8 cellular contexts compared by ENCODE assay signal in the genomic region with DNA sequence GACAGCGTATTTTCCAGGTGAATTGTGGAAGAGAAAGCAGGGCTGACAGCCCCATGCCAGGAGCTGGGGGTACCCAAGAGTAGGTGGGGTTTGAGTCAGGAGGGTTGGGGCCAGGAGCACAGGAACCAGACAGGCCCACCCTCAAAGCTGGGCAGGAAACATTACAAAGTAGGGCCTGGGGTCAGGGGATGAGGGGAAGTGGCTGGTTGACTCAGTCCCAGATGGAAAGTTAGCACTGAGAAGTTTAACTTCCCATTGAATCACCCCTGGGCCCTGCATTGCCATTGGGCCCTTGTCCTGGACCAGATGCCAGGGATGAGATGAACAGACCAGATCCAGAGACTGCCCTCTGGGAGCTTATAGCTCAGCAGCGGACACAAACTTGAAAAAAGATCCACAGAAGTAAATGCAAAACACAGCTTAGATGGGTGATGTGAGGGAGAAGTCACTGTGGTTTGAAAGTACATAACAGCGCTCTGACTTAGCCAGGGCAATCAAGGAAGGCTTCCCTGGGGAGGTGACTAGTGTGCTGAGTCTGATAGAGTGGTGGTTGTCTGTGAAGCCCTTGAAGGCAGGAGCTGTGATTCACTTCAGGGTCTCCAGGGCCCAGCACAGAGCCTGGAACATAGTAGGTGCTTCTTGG. TPM values are rescaled to one million over a fixed set of nuclear protein-coding genes. Genes with fewer than 3 reads are reported as not detected.
DNase-seq lines count a peak whose midpoint lies in the region; ATAC-seq and TF ChIP-seq lines count a peak whose summit lies in the region.

No MANE protein-coding gene starts in this region.

- TF ChIP-seq POLR2A in right lobe of liver (IDR thresholded peaks at IDR 0.05), result no peak

- H3K27me3 ChIP-seq in right lobe of liver, result no peaks in the 10 kb centered on the region
- H3K27me3 ChIP-seq in upper lobe of right lung, result no peaks in the 10 kb centered on the region

- 89% methylated on average over 3 of the region's 3 CpGs for WGBS in right lobe of liver (ENCODE audit: insufficient coverage, low coverage, low lambda C conversion rate, missing lambda C conversion rate)

- peak overlapping the region; percentile 15 for H3K4me3 Mint-ChIP-seq in activated naive CD4-positive, alpha-beta T cell treated with anti-CD3 and anti-CD28 coated beads for 36 hours
- peak overlapping the region; percentile 83 for H3K4me3 Mint-ChIP-seq in activated naive CD8-positive, alpha-beta T cell treated with anti-CD3 and anti-CD28 coated beads, Interleukin-2, amount 50 U/mL, for 24 hours

- H3K27ac ChIP-seq in right lobe of liver (peak overlapping the region; percentile 98 to 100 (median 99)), upper lobe of right lung (peak overlapping the region; percentile 98)

- H3K27me3 Mint-ChIP-seq in activated naive CD4-positive, alpha-beta T cell treated with anti-CD3 and anti-CD28 coated beads for 36 hours (ENCODE audit: low read depth), result no peaks in the 10 kb centered on the region
- H3K27me3 Mint-ChIP-seq in activated naive CD8-positive, alpha-beta T cell treated with anti-CD3 and anti-CD28 coated beads, Interleukin-2, amount 50 U/mL, for 24 hours, result peaks cover 2% of the 10 kb centered on the region

- no peak for DNase-seq in activated naive CD4-positive, alpha-beta T cell treated with anti-CD3 and anti-CD28 coated beads for 36 hours
- no peak for DNase-seq in activated naive CD4-positive, alpha-beta T cell treated with anti-CD3 and anti-CD28 coated beads, Interleukin-2, amount 50 U/mL, for 16 hours
- no peak for DNase-seq in activated naive CD8-positive, alpha-beta T cell treated with anti-CD3 and anti-CD28 coated beads, Interleukin-2, amount 50 U/mL, for 24 hours
- DNase-seq in right lobe of liver (no peak), upper lobe of right lung (no peak), NK-92 (lab: John Stamatoyannopoulos, UW; ENCODE audit: unreplicated experiment) (no peak), DMS53 (lab: John Stamatoyannopoulos, UW) (no peak), left lobe of liver (ENCODE audit: low spot score) (no peak)

- ATAC-seq in activated naive CD8-positive, alpha-beta T cell treated with anti-CD3 and anti-CD28 coated beads, Interleukin-2, amount 50 U/mL, for 24 hours, result peak; percentile 4
- no peak for ATAC-seq in right lobe of liver
- no peak for ATAC-seq in upper lobe of right lung
- no peak for ATAC-seq in left lobe of liver

- H3K36me3 Mint-ChIP-seq in activated naive CD4-positive, alpha-beta T cell treated with anti-CD3 and anti-CD28 coated beads for 36 hours (ENCODE audit: low read depth), result no peaks in the 10 kb centered on the region
- no peaks in the 10 kb centered on the region for H3K36me3 Mint-ChIP-seq in activated naive CD8-positive, alpha-beta T cell treated with anti-CD3 and anti-CD28 coated beads, Interleukin-2, amount 50 U/mL, for 24 hours (ENCODE audit: low read depth)

- H3K27ac Mint-ChIP-seq in activated naive CD4-positive, alpha-beta T cell treated with anti-CD3 and anti-CD28 coated beads for 36 hours, result peak overlapping the region; percentile 61
- peak overlapping the region; percentile 65 for H3K27ac Mint-ChIP-seq in activated naive CD8-positive, alpha-beta T cell treated with anti-CD3 and anti-CD28 coated beads, Interleukin-2, amount 50 U/mL, for 24 hours

- H3K4me1 ChIP-seq in right lobe of liver (no peaks in the 10 kb centered on the region), upper lobe of right lung (peaks cover 36% of the 10 kb centered on the region)

- intact Hi-C loops in activated naive CD4-positive, alpha-beta T cell treated with anti-CD3 and anti-CD28 coated beads for 36 hours (cut with micrococcal nuclease), result loop anchor here (10.0 kb wide), 1 partner anchor 551 kb away; the partner anchor contains the start of gene SUN2
- intact Hi-C loops in right lobe of liver (cut with DNase I) (no loop called here), upper lobe of right lung (cut with DNase I) (no loop called here)

- H3K9me3 ChIP-seq in right lobe of liver, result no peaks in the 10 kb centered on the region
- no peaks in the 10 kb centered on the region for H3K9me3 ChIP-seq in upper lobe of right lung

- CTCF ChIA-PET in activated naive CD4-positive, alpha-beta T cell treated with anti-CD3 and anti-CD28 coated beads for 36 hours (lab: Charles Lee), result interaction anchor here (1.1 to 1.4 kb wide), 2 partner anchors 25 to 152 kb away, joined by 3 to 4 read pairs; no protein-coding TSS in a partner anchor

- peaks cover 28% of the 10 kb centered on the region for H3K4me1 Mint-ChIP-seq in activated naive CD4-positive, alpha-beta T cell treated with anti-CD3 and anti-CD28 coated beads for 36 hours (ENCODE audit: low read depth)
- peaks cover 56% of the 10 kb centered on the region for H3K4me1 Mint-ChIP-seq in activated naive CD8-positive, alpha-beta T cell treated with anti-CD3 and anti-CD28 coated beads, Interleukin-2, amount 50 U/mL, for 24 hours

- no peaks in the 10 kb centered on the region for H3K9me3 Mint-ChIP-seq in activated naive CD4-positive, alpha-beta T cell treated with anti-CD3 and anti-CD28 coated beads for 36 hours
- H3K9me3 Mint-ChIP-seq in activated naive CD8-positive, alpha-beta T cell treated with anti-CD3 and anti-CD28 coated beads, Interleukin-2, amount 50 U/mL, for 24 hours, result no peaks in the 10 kb centered on the region

- H3K36me3 ChIP-seq in right lobe of liver, result no peaks in the 10 kb centered on the region
- no peaks in the 10 kb centered on the region for H3K36me3 ChIP-seq in upper lobe of right lung

- H3K4me3 ChIP-seq in right lobe of liver (peak overlapping the region in 2 of 3 donors; percentile 74 to 93), upper lobe of right lung (peak overlapping the region; percentile 88)

- no peak for TF ChIP-seq CTCF in right lobe of liver (IDR thresholded peaks at IDR 0.05)
- TF ChIP-seq CTCF in upper lobe of right lung (IDR thresholded peaks at IDR 0.05), result no peak

RNA-seq across cellular contexts. Expression of gene MAFF, which starts 2.2 kb away (rescaled TPM):
- 1 to 10 TPM; 2.7 to 2.8 TPM for total RNA-seq in activated naive CD4-positive, alpha-beta T cell treated with anti-CD3 and anti-CD28 coated beads for 36 hours
- total RNA-seq in right lobe of liver (10 to 100 TPM in 3 of 6 experiments, 1 to 10 TPM in 3; 2.6 to 30.6 (median 11.0) TPM), upper lobe of right lung (48.9 TPM), left lobe of liver (2.5 TPM)

RNA-seq across cellular contexts. Expression of gene PLA2G6, which starts 22.3 kb away (rescaled TPM):
- 10 to 100 TPM; 80.2 to 85.3 TPM for total RNA-seq in activated naive CD4-positive, alpha-beta T cell treated with anti-CD3 and anti-CD28 coated beads for 36 hours
- 10 to 100 TPM in 5 of 6 experiments, 1 to 10 TPM in 1; 8.1 to 32.9 (median 19.8) TPM for total RNA-seq in right lobe of liver
- total RNA-seq in upper lobe of right lung, result 52.4 TPM
- total RNA-seq in left lobe of liver, result 32.1 TPM
